8 cellular contexts compared by ENCODE assay signal in genomic region chr12:2813573-2814185, GRCh38. TPM values are rescaled to one million over a fixed set of nuclear protein-coding genes. Genes with fewer than 3 reads are reported as not detected.
DNase-seq lines count a peak whose midpoint lies in the region; ATAC-seq and TF ChIP-seq lines count a peak whose summit lies in the region.

No MANE protein-coding gene starts in this region.

- H3K79me2 ChIP-seq in OCI-LY3 (ENCODE audit: low read length) = peaks cover 32% of the 10 kb centered on the region
- peaks cover 24% of the 10 kb centered on the region for H3K79me2 ChIP-seq in parathyroid adenoma

- H3K4me2 ChIP-seq in OCI-LY3 (ENCODE audit: low read length) (peak overlapping the region; percentile 89), parathyroid adenoma (ENCODE audit: low read length) (peak overlapping the region; percentile 77)

- H3K4me1 Mint-ChIP-seq in activated naive CD4-positive, alpha-beta T cell treated with anti-CD3 and anti-CD28 coated beads, Interleukin-2, amount 50 U/mL, for 24 hours = peaks cover 39% of the 10 kb centered on the region
- H3K4me1 Mint-ChIP-seq in glutamatergic neuron (ENCODE audit: low read depth, unreplicated experiment) = peaks cover 14% of the 10 kb centered on the region

- H3K9ac ChIP-seq in HUES6 (ENCODE audit: low read length) (peak overlapping the region; percentile 91), OCI-LY3 (ENCODE audit: low read length) (peak overlapping the region; percentile 82), parathyroid adenoma (no peak overlapping the region)

- CTCF ChIA-PET in AG04450 (lab: Charles Lee) = interaction anchor here (0.6 to 2.6 kb wide), 12 partner anchors 10 to 261 kb away, joined by 3 to 15 read pairs (median 3); no protein-coding TSS in a partner anchor

- TF ChIP-seq CTCF in AG04450 (IDR thresholded peaks at IDR 0.05; ENCODE audit: low read depth, low read length) = peak; percentile 84
- peak; percentile 81 for TF ChIP-seq CTCF in GM13977 (IDR thresholded peaks at IDR 0.05; ENCODE audit: extremely low read depth, insufficient read depth, missing control alignments)
- peak; percentile 70 for TF ChIP-seq CTCF in OCI-LY3 (IDR thresholded peaks at IDR 0.05; ENCODE audit: low read depth, low read length)
- peak; percentile 73 for TF ChIP-seq CTCF in glutamatergic neuron (IDR thresholded peaks at IDR 0.05; ENCODE audit: partially characterized antibody, unreplicated experiment)
- TF ChIP-seq CTCF in parathyroid adenoma (IDR thresholded peaks at IDR 0.05) = peak; percentile 68

- DNase-seq in AG04450 (ENCODE audit: low read depth, low spot score) = no peak
- peak; percentile 66 for DNase-seq in GM13977 (ENCODE audit: low spot score)
- peak; percentile 53 for DNase-seq in glutamatergic neuron

- peaks cover 21% of the 10 kb centered on the region for H3K36me3 ChIP-seq in HUES6 (ENCODE audit: control insufficient read depth, insufficient read depth, low read length)
- H3K36me3 ChIP-seq in OCI-LY3 (replicated peaks; ENCODE audit: low read depth, low read length) = peaks cover 15% of the 10 kb centered on the region
- H3K36me3 ChIP-seq in parathyroid adenoma (ENCODE audit: control insufficient read depth, insufficient read depth, low read length) = no peaks in the 10 kb centered on the region

- H3K9me3 ChIP-seq in AG04450 (ENCODE audit: control insufficient read depth, insufficient read depth, low read length) (no peaks in the 10 kb centered on the region), HUES6 (ENCODE audit: control insufficient read depth, insufficient read depth, low read depth, low read length) (no peaks in the 10 kb centered on the region), OCI-LY3 (ENCODE audit: insufficient read depth, low read length) (no peaks in the 10 kb centered on the region), parathyroid adenoma (ENCODE audit: control insufficient read depth, low read length) (no peaks in the 10 kb centered on the region)

- peak overlapping the region; percentile 100 for H3K4me3 Mint-ChIP-seq in activated naive CD4-positive, alpha-beta T cell treated with anti-CD3 and anti-CD28 coated beads, Interleukin-2, amount 50 U/mL, for 24 hours
- peak overlapping the region; percentile 100 for H3K4me3 Mint-ChIP-seq in glutamatergic neuron (ENCODE audit: unreplicated experiment)

- H3K27me3 Mint-ChIP-seq in activated naive CD4-positive, alpha-beta T cell treated with anti-CD3 and anti-CD28 coated beads, Interleukin-2, amount 50 U/mL, for 24 hours = no peaks in the 10 kb centered on the region
- peaks cover 13% of the 10 kb centered on the region for H3K27me3 Mint-ChIP-seq in glutamatergic neuron (ENCODE audit: unreplicated experiment)

- H3K36me3 Mint-ChIP-seq in activated naive CD4-positive, alpha-beta T cell treated with anti-CD3 and anti-CD28 coated beads, Interleukin-2, amount 50 U/mL, for 24 hours = peaks cover 8% of the 10 kb centered on the region
- H3K36me3 Mint-ChIP-seq in glutamatergic neuron (ENCODE audit: unreplicated experiment) = no peaks in the 10 kb centered on the region

- ATAC-seq in HG02571 (IDR thresholded peaks at IDR 0.05; ENCODE audit: unreplicated experiment) = no peak

- H3K4me1 ChIP-seq in HUES6 (ENCODE audit: control insufficient read depth, insufficient read depth, low read length) (no peaks in the 10 kb centered on the region), OCI-LY3 (ENCODE audit: low read length) (peaks cover 13% of the 10 kb centered on the region), parathyroid adenoma (no peaks in the 10 kb centered on the region)

- in situ Hi-C loops in GM13977 (cut with MboI; ENCODE audit: low pct_unique_long_range_greater_than_20kb, low sequenced_read_pairs, unreplicated experiment) = no loop called here

- H3K27ac ChIP-seq in AG04450 (ENCODE audit: low read depth, low read length) (peak overlapping the region; percentile 24), HUES6 (ENCODE audit: low read depth, low read length) (no peak overlapping the region), OCI-LY3 (ENCODE audit: low read length) (peak overlapping the region; percentile 86), parathyroid adenoma (peak overlapping the region; percentile 95)

- POLR2A ChIA-PET in AG04450 (lab: Yijun Ruan, JAX) = no interaction called here

- peak overlapping the region; percentile 67 for H3K27ac Mint-ChIP-seq in activated naive CD4-positive, alpha-beta T cell treated with anti-CD3 and anti-CD28 coated beads, Interleukin-2, amount 50 U/mL, for 24 hours
- peak overlapping the region; percentile 100 for H3K27ac Mint-ChIP-seq in glutamatergic neuron (ENCODE audit: unreplicated experiment)

- H2AFZ ChIP-seq in OCI-LY3 (ENCODE audit: low read depth, low read length) = no peak overlapping the region
- no peak overlapping the region for H2AFZ ChIP-seq in parathyroid adenoma

- H3K9me3 Mint-ChIP-seq in activated naive CD4-positive, alpha-beta T cell treated with anti-CD3 and anti-CD28 coated beads, Interleukin-2, amount 50 U/mL, for 24 hours = no peaks in the 10 kb centered on the region
- peaks cover 7% of the 10 kb centered on the region for H3K9me3 Mint-ChIP-seq in glutamatergic neuron (ENCODE audit: unreplicated experiment)

- no peaks in the 10 kb centered on the region for H3K27me3 ChIP-seq in AG04450 (ENCODE audit: control insufficient read depth, insufficient read depth, low read length)
- H3K27me3 ChIP-seq in HUES6 (ENCODE audit: control insufficient read depth, insufficient read depth, low read length) = no peaks in the 10 kb centered on the region
- no peaks in the 10 kb centered on the region for H3K27me3 ChIP-seq in OCI-LY3 (ENCODE audit: low read depth, low read length)
- H3K27me3 ChIP-seq in parathyroid adenoma (ENCODE audit: control insufficient read depth, insufficient read depth, low read length) = no peaks in the 10 kb centered on the region

- H4K20me1 ChIP-seq in OCI-LY3 (ENCODE audit: insufficient read depth, low read length) = no peaks in the 10 kb centered on the region

- H3K4me3 ChIP-seq in AG04450 (ENCODE audit: low read depth, low read length) (peak overlapping the region; percentile 98), HUES6 (ENCODE audit: low read depth, low read length) (peak overlapping the region; percentile 81), OCI-LY3 (ENCODE audit: low read length) (peak overlapping the region; percentile 89), parathyroid adenoma (ENCODE audit: low read depth, low read length) (peak overlapping the region; percentile 98)

RNA-seq across cellular contexts. Expression of gene ITFG2, which starts 1.2 kb away (rescaled TPM):
- 17.4 and 18.6 TPM in 2 replicates for polyA plus RNA-seq in AG04450 (2011; rRNA removed)
- polyA minus RNA-seq in AG04450 (2011; rRNA and poly(A)+ RNA removed) = 23.6 and 42.5 TPM in 2 replicates
- 37.4 TPM for total RNA-seq in glutamatergic neuron (ENCODE audit: unreplicated experiment)

RNA-seq across cellular contexts. Expression of gene FKBP4, which starts 18.9 kb away (rescaled TPM):
- 30.0 and 34.1 TPM in 2 replicates for polyA plus RNA-seq in AG04450 (2011; rRNA removed)
- 34.1 and 35.3 TPM in 2 replicates for polyA minus RNA-seq in AG04450 (2011; rRNA and poly(A)+ RNA removed)
- 57.5 TPM for total RNA-seq in glutamatergic neuron (ENCODE audit: unreplicated experiment)

RNA-seq across cellular contexts. Expression of gene NRIP2, which starts 21.2 kb away (rescaled TPM):
- 0.66 and 0.99 TPM in 2 replicates for polyA plus RNA-seq in AG04450 (2011; rRNA removed)
- polyA minus RNA-seq in AG04450 (2011; rRNA and poly(A)+ RNA removed) = 0.74 and 0.92 TPM in 2 replicates
- not detected for total RNA-seq in glutamatergic neuron (ENCODE audit: unreplicated experiment)

RNA-seq across cellular contexts. Expression of gene TEX52, which starts 43.2 kb away (rescaled TPM):
- polyA plus RNA-seq in AG04450 (2011; rRNA removed) = not detected in 2 replicates
- not detected in 2 replicates for polyA minus RNA-seq in AG04450 (2011; rRNA and poly(A)+ RNA removed)
- total RNA-seq in glutamatergic neuron (ENCODE audit: unreplicated experiment) = not detected
